In genomic region chr10:3761916-3762708, GRCh38 we compare ENCODE assay signal across 1 cellular context.
TF ChIP-seq lines count a peak whose summit lies in the region.

No MANE protein-coding gene starts in this region.

TF ChIP-seq in SK-N-SH, 30 proteins besides CTCF, POLR2A, EP300 and RAD21 (continued from another document):
- TF ChIP-seq USF1 (IDR thresholded peaks at IDR 0.05; ENCODE audit: borderline replicate concordance, low read depth) = no peak
